In the genomic region with DNA sequence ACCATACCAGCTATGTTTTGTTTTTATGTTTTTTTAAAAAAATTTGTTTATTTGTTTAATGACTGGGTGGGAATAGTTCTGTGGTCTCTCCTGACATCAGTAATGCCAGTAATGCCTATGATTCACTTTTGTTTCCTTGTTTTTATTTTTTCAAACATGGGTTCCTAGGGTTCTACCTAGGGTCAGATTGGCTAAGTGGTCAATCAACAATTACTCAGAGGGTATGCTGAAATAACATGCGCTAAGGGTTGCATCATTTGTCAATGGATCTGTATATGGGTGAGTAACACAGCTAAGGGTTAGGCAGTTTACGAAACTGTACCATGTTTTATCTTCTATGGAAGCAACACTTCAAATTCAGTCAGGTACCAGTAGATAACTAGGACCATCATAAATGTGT, we compare ENCODE assay signal across 21 cellular contexts.
A peak's percentile ranks its signal among the peaks of the same experiment; 100 is the strongest.
DNase-seq lines count a peak whose midpoint lies in the region; ATAC-seq and TF ChIP-seq lines count a peak whose summit lies in the region.
"Had no signal": no experiment of that assay in that cellular context is flagged by ENCODE, and none has a peak within 500 bp of the region (broad histone marks: within the 10 kb centered on the region; RNA-seq: fewer than 3 reads in every experiment).

No MANE protein-coding gene starts in this region.

- intact Hi-C loops in sciatic nerve (cut with DNase I) = no loop called here

- no peak overlapping the region for H3K4me3 ChIP-seq in astrocyte of the spinal cord (ENCODE audit: low read depth, low read length)
- H3K4me3 ChIP-seq: K562, pancreas, skin epidermis, suprapubic skin had no signal

- DNase-seq in EH (ENCODE audit: low read depth) = peak; percentile 14
- DNase-seq in M059J (ENCODE audit: low read depth) = peak; percentile 73
- peak; percentile 32 for DNase-seq in astrocyte of the spinal cord (ENCODE audit: low read depth, low spot score)
- peak; percentile 37 for DNase-seq in fibroblast of the conjunctiva (ENCODE audit: low read depth)
- no peak for DNase-seq in NCI-H345 treated with DMSO at 0.1 percent for 48 hours (lab: John Stamatoyannopoulos, UW; ENCODE audit: unreplicated experiment)
- DNase-seq in sciatic nerve (ENCODE audit: low spot score) = no peak
- DNase-seq in activated gamma-delta T cell (lab: John Stamatoyannopoulos, UW) = no peak
- no peak for DNase-seq in medulla oblongata (ENCODE audit: extremely low spot score)
- DNase-seq: COR-L47; effector CD8-positive, alpha-beta T cell; GF-D8; GOT3; left ventricle myocardium superior; NCI-H1417; NCI-H2171 treated with DMSO at 0.1 percent for 48 hours; pancreas; stimulated activated CD4-positive, alpha-beta T cell treated with anti-CD3 and anti-CD28 coated beads, Interleukin-4, amount 100 ng/mL, for 24 hours; WERI-Rb-1 had no signal

- in situ Hi-C loops in astrocyte of the spinal cord (cut with HindIII; ENCODE audit: low sequenced_read_pairs) = no loop called here

- TF ChIP-seq CTCF in astrocyte of the spinal cord (IDR thresholded peaks at IDR 0.05; ENCODE audit: low read depth, low read length) = no peak

- no peak for ATAC-seq in sciatic nerve
- ATAC-seq: K562, left ventricle myocardium superior, pancreas had no signal

Comparison
In these comparisons a context has a peak if more than half of its experiments do, and no peak if none do; other contexts are left out.
1. DNase-seq: peak in EH (single experiment), M059J (single experiment), astrocyte of the spinal cord (single experiment) and fibroblast of the conjunctiva (single experiment); none in NCI-H345 treated with DMSO at 0.1 percent for 48 hours (single experiment), sciatic nerve (single experiment), activated gamma-delta T cell (single experiment) and medulla oblongata (single experiment).